In the genomic region with DNA sequence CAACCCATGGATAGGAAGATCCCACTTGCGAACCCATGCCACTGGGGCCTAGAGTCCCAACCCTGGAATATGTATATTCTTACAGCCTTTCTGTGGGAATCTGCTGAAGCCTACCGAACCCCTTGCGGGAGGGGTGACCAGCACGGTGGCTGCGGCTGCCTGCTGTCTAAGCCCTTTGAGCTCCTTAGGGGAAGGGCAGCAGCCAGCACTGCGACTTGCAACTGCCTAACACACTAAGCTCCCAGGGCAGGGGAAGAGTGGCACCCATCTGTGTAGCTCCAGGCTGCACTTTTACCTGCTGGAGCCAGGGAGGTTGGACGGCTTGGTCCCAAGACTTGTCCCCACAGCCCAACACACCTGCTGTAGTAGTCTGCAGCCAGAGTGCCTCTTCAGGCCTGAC, we compare ENCODE assay signal across 25 cellular contexts.
A peak's percentile ranks its signal among the peaks of the same experiment; 100 is the strongest.
DNase-seq lines count a peak whose midpoint lies in the region; ATAC-seq, FAIRE-seq and TF ChIP-seq lines count a peak whose summit lies in the region.
"Had no signal": no experiment of that assay in that cellular context is flagged by ENCODE, and none has a peak within 500 bp of the region (broad histone marks: within the 10 kb centered on the region; RNA-seq: fewer than 3 reads in every experiment).

No MANE protein-coding gene starts in this region.

- no peaks in the 10 kb centered on the region for H3K4me1 Mint-ChIP-seq in neural progenitor cell
- no peaks in the 10 kb centered on the region for H3K4me1 Mint-ChIP-seq in endothelial cell (ENCODE audit: unreplicated experiment)
- H3K4me1 Mint-ChIP-seq: CD14-positive monocyte; CD8-positive, alpha-beta memory T cell; H9 had no signal

- no TSS peak for BruUV-seq in IMR-90 (replicated peaks; lab: Mats Ljungman, UMichigan)

- H4K91ac ChIP-seq in IMR-90 (ENCODE audit: insufficient read depth, low read depth, low read length) (peak overlapping the region; percentile 45; the same call in 1 of the 2 replicates), H1 (replicated peaks; ENCODE audit: insufficient read length, low read length) (no peak overlapping the region)

- dilution Hi-C loops in IMR-90 (cut with HindIII; ENCODE audit: low sequenced_read_pairs, unreplicated experiment), result no loop called here

- no peak for FAIRE-seq in H1 (lab: Jason Lieb, UNC)
- FAIRE-seq in urothelium cell line (lab: Jason Lieb, UNC), result peak; percentile 17
- FAIRE-seq: A549, D721Med, GM12878 had no signal

- H3K79me2 ChIP-seq in H1 (ENCODE audit: control insufficient read depth in 1 of 2, insufficient read depth in 2 of 2, low read length in 2 of 2) (no peaks in the 10 kb centered on the region), neural progenitor cell (ENCODE audit: low read depth) (no peaks in the 10 kb centered on the region)

- H3K79me1 ChIP-seq in IMR-90 (ENCODE audit: low read depth in 1 of 2, low read length in 2 of 2), result no peaks in the 10 kb centered on the region
- no peaks in the 10 kb centered on the region for H3K79me1 ChIP-seq in H1 (ENCODE audit: low read depth, low read length)

- H3K36me3 Mint-ChIP-seq in neural progenitor cell (no peaks in the 10 kb centered on the region), endothelial cell (ENCODE audit: low read depth, unreplicated experiment) (no peaks in the 10 kb centered on the region)
- H3K36me3 Mint-ChIP-seq: CD14-positive monocyte; CD8-positive, alpha-beta memory T cell had no signal

- CTCF ChIA-PET in IMR-90 (lab: Yijun Ruan, JAX), result no interaction called here
- CTCF ChIA-PET in H1 (lab: Charles Lee; ENCODE audit: partially characterized antibody), result no interaction called here

- intact Hi-C loops in IMR-90 (cut with micrococcal nuclease), result no loop called here

- no CpG with 5 or more reads among the region's 7 CpGs for WGBS in IMR-90 (ENCODE audit: extremely low coverage in 2 of 2, insufficient read length in 1 of 2), 2 experiments
- 87% methylated on average over 7 of the region's 7 CpGs; no CpG with 5 or more reads in 1 of the 2 experiments for WGBS in H1 (ENCODE audit: extremely low coverage in 1 of 2, insufficient coverage in 1 of 2, insufficient read length in 1 of 2, insufficient replicate concordance in 2 of 2, low coverage in 1 of 2, low lambda C conversion rate in 2 of 2, missing lambda C conversion rate in 1 of 2), 2 experiments

- H4K20me1 ChIP-seq in IMR-90 (ENCODE audit: insufficient read depth, low read length) (no peaks in the 10 kb centered on the region), H1 (replicated peaks in 1 of 2; ENCODE audit: control insufficient read depth in 1 of 2, insufficient read depth in 2 of 2, low read length in 2 of 2) (no peaks in the 10 kb centered on the region), neural progenitor cell (ENCODE audit: low read depth) (no peaks in the 10 kb centered on the region)
- H4K20me1 ChIP-seq: BLaER1 treated with 17β-estradiol and CSF1 and Interleukin-3, amounts not matched to agents 10 nM and 100 nM had no signal

- H3K18ac ChIP-seq in IMR-90 (ENCODE audit: low read depth, low read length) (peak overlapping the region; percentile 11; the same call in 1 of the 2 replicates), H1 (ENCODE audit: extremely low read depth, low read length) (no peak overlapping the region)

- no peak for TF ChIP-seq CTCF in IMR-90 (conservative IDR thresholded peaks at IDR 0.05; ENCODE audit: low read depth, low read length)
- no peak for TF ChIP-seq CTCF in H1 (IDR thresholded peaks at IDR 0.05; ENCODE audit: control extremely low read depth in 1 of 3, insufficient read depth in 1 of 3, low read depth in 1 of 3, low read length in 3 of 3)
- TF ChIP-seq CTCF in neural progenitor cell (IDR thresholded peaks at IDR 0.05), result no peak
- no peak for TF ChIP-seq CTCF in endothelial cell (IDR thresholded peaks at IDR 0.05; ENCODE audit: unreplicated experiment)

- H3K27ac Mint-ChIP-seq in neural progenitor cell, result no peak overlapping the region
- no peak overlapping the region for H3K27ac Mint-ChIP-seq in endothelial cell (ENCODE audit: unreplicated experiment)
- H3K27ac Mint-ChIP-seq: CD14-positive monocyte; CD4-positive, alpha-beta T cell; CD8-positive, alpha-beta memory T cell; H9 had no signal

- H2BK120ac ChIP-seq in IMR-90 (ENCODE audit: low read depth, low read length) (peak overlapping the region; percentile 34; the same call in 1 of the 2 replicates), H1 (replicated peaks; ENCODE audit: low read depth, low read length) (no peak overlapping the region)

- H3K14ac ChIP-seq in IMR-90 (replicated peaks; ENCODE audit: low read depth, low read length) (no peak overlapping the region), H1 (ENCODE audit: insufficient read length) (no peak overlapping the region)

- H4K8ac ChIP-seq in IMR-90 (ENCODE audit: low read depth in 2 of 2, low read length in 2 of 2) (peak overlapping the region; percentile 25 to 68; a peak in 1 of 4 replicates), H1 (ENCODE audit: extremely low read depth, insufficient read depth, low read length) (no peak overlapping the region)

- H2BK15ac ChIP-seq in IMR-90 (ENCODE audit: low read depth, low read length) (peak overlapping the region; percentile 74; the same call in 2 of the 3 replicates), H1 (ENCODE audit: low read length) (no peak overlapping the region)

- H3K4me2 ChIP-seq in IMR-90 (ENCODE audit: low read depth, low read length) (no peak overlapping the region), H1 (ENCODE audit: insufficient read depth in 1 of 2, low read depth in 2 of 2, low read length in 2 of 2) (no peak overlapping the region), neural progenitor cell (no peak overlapping the region)
- H3K4me2 ChIP-seq: A549; BLaER1 treated with 17β-estradiol and CSF1 and Interleukin-3, amounts not matched to agents 10 nM and 100 nM had no signal

- H2AFZ ChIP-seq in IMR-90 (replicated peaks; ENCODE audit: low read length, poor library complexity) (no peak overlapping the region), H1 (ENCODE audit: low read length) (peak overlapping the region; percentile 76; the same call in 1 of the 2 replicates), neural progenitor cell (replicated peaks) (peak overlapping the region; percentile 15)

- H2AK9ac ChIP-seq in IMR-90 (replicated peaks; ENCODE audit: low read depth, low read length, poor library complexity), result no peak overlapping the region

- H2BK20ac ChIP-seq in IMR-90 (ENCODE audit: low read depth, low read length), result peak overlapping the region; percentile 62
- no peak overlapping the region for H2BK20ac ChIP-seq in H1 (ENCODE audit: low read length)

- H2BK12ac ChIP-seq in H1 (ENCODE audit: low read depth, low read length), result no peak overlapping the region

- H3K9me3 ChIP-seq in IMR-90 (ENCODE audit: control insufficient read depth, insufficient read depth, low read length) (peaks cover 4% of the 10 kb centered on the region; the same call in 1 of the 2 replicates), H1 (ENCODE audit: insufficient read depth in 2 of 2, low read depth in 1 of 2, low read length in 1 of 2) (peaks cover 0 to 4% of the 10 kb centered on the region in 2 experiments; a peak in 1 of 4 replicates), neural progenitor cell (ENCODE audit: low read depth) (no peaks in the 10 kb centered on the region)
- H3K9me3 ChIP-seq: BE2C had no signal

- no peak overlapping the region for H3K27ac ChIP-seq in IMR-90 (ENCODE audit: insufficient read depth, low read length)
- no peak overlapping the region for H3K27ac ChIP-seq in H1 (ENCODE audit: low read depth, low read length)
- no peak overlapping the region for H3K27ac ChIP-seq in neural progenitor cell
- H3K27ac ChIP-seq: A549; BLaER1 treated with 17β-estradiol and CSF1 and Interleukin-3, amounts not matched to agents 10 nM and 100 nM had no signal

- ATAC-seq in IMR-90 (ENCODE audit: low read depth), result no peak
- ATAC-seq: A549, GM12878, HCT116 had no signal

- H3K23ac ChIP-seq in IMR-90 (ENCODE audit: low read depth, low read length) (no peak overlapping the region), H1 (ENCODE audit: insufficient read length) (no peak overlapping the region)

- POLR2A ChIA-PET in IMR-90 (lab: Charles Lee; ENCODE audit: unreplicated experiment), result no interaction called here
- POLR2A ChIA-PET in H1 (lab: Charles Lee; ENCODE audit: partially characterized antibody), result no interaction called here

- H2BK5ac ChIP-seq in IMR-90 (ENCODE audit: low read depth, low read length, poor library complexity, severe bottlenecking), result peak overlapping the region; percentile 8
- H2BK5ac ChIP-seq in H1 (ENCODE audit: low read depth, low read length), result no peak overlapping the region

- H3K9me1 ChIP-seq in IMR-90 (ENCODE audit: insufficient read depth, low read length), result 0 out of 2 replicates have a peak, but pooled peaks cover 3% of the 10 kb centered on the region

- H3K4me3 Mint-ChIP-seq in neural progenitor cell (no peak overlapping the region), endothelial cell (ENCODE audit: unreplicated experiment) (no peak overlapping the region)
- H3K4me3 Mint-ChIP-seq: CD14-positive monocyte; CD4-positive, alpha-beta T cell; CD8-positive, alpha-beta memory T cell; H9 had no signal

- H3K4me3 ChIP-seq in IMR-90 (ENCODE audit: insufficient read depth, low read depth, low read length), result no peak overlapping the region
- no peak overlapping the region for H3K4me3 ChIP-seq in H1 (ENCODE audit: extremely low read depth in 1 of 4, insufficient read depth in 2 of 4, low read depth in 3 of 4, low read length in 4 of 4)
- no peak overlapping the region for H3K4me3 ChIP-seq in neural progenitor cell
- H3K4me3 ChIP-seq: A549; BLaER1 treated with 17β-estradiol and CSF1 and Interleukin-3, amounts not matched to agents 10 nM and 100 nM; GM12878 had no signal

- no peak for TF ChIP-seq RAD21 in IMR-90 (IDR thresholded peaks at IDR 0.05; ENCODE audit: low read length)
- no peak for TF ChIP-seq RAD21 in H1 (IDR thresholded peaks at IDR 0.05 in 1 of 2, conservative IDR thresholded peaks at IDR 0.05 in 1 of 2; ENCODE audit: low read depth in 2 of 2, low read length in 2 of 2)

- H3K23me2 ChIP-seq in H1 (ENCODE audit: low read depth, low read length), result no peaks in the 10 kb centered on the region; the same call in 1 of the 2 replicates

- TF ChIP-seq EP300 in H1 (IDR thresholded peaks at IDR 0.05; ENCODE audit: borderline replicate concordance in 1 of 2, low read depth in 2 of 2, low read length in 2 of 2), result no peak

- peaks cover 2% of the 10 kb centered on the region for H3K27me3 Mint-ChIP-seq in neural progenitor cell (ENCODE audit: insufficient read depth, low read depth)
- H3K27me3 Mint-ChIP-seq in endothelial cell (ENCODE audit: unreplicated experiment), result no peaks in the 10 kb centered on the region
- H3K27me3 Mint-ChIP-seq: CD4-positive, alpha-beta T cell; CD8-positive, alpha-beta memory T cell had no signal

- H3K9me3 Mint-ChIP-seq in neural progenitor cell (no peaks in the 10 kb centered on the region), endothelial cell (ENCODE audit: unreplicated experiment) (no peaks in the 10 kb centered on the region)

- H3K4me1 ChIP-seq in IMR-90 (ENCODE audit: control insufficient read depth, insufficient read depth, low read length), result no peaks in the 10 kb centered on the region
- no peaks in the 10 kb centered on the region for H3K4me1 ChIP-seq in H1 (replicated peaks in 1 of 4; ENCODE audit: control insufficient read depth in 3 of 4, insufficient read depth in 4 of 4, low read length in 3 of 4)
- H3K4me1 ChIP-seq in neural progenitor cell, result no peaks in the 10 kb centered on the region
- H3K4me1 ChIP-seq: A549; BE2C; BLaER1 treated with 17β-estradiol and CSF1 and Interleukin-3, amounts not matched to agents 10 nM and 100 nM had no signal

- H4K5ac ChIP-seq in IMR-90 (ENCODE audit: low read depth, low read length) (no peak overlapping the region), H1 (ENCODE audit: insufficient read length, low read depth, low read length) (no peak overlapping the region)

- H3K36me3 ChIP-seq in IMR-90 (ENCODE audit: control insufficient read depth, insufficient read depth, low read length) (no peaks in the 10 kb centered on the region), H1 (ENCODE audit: control insufficient read depth in 2 of 4, insufficient read depth in 4 of 4, low read length in 3 of 4) (no peaks in the 10 kb centered on the region), neural progenitor cell (no peaks in the 10 kb centered on the region)
- H3K36me3 ChIP-seq: BE2C; BLaER1 treated with 17β-estradiol and CSF1 and Interleukin-3, amounts not matched to agents 10 nM and 100 nM had no signal

- H3K27me3 ChIP-seq in IMR-90 (ENCODE audit: control insufficient read depth, insufficient read depth, low read length), result no peaks in the 10 kb centered on the region
- no peaks in the 10 kb centered on the region for H3K27me3 ChIP-seq in H1 (replicated peaks in 1 of 4; ENCODE audit: control insufficient read depth in 3 of 4, extremely low read depth in 1 of 4, insufficient read depth in 3 of 4, low read length in 3 of 4)
- H3K27me3 ChIP-seq in neural progenitor cell, result no peaks in the 10 kb centered on the region
- H3K27me3 ChIP-seq: BE2C; BLaER1 treated with 17β-estradiol and CSF1 and Interleukin-3, amounts not matched to agents 10 nM and 100 nM had no signal

- DNase-seq in IMR-90 (no peak), H1 (ENCODE audit: low read depth in 1 of 2, low spot score in 2 of 2) (no peak), neural progenitor cell (ENCODE audit: low spot score) (no peak), urothelium cell line (ENCODE audit: low spot score) (no peak), endothelial cell (ENCODE audit: low spot score) (no peak), GM19238 (ENCODE audit: insufficient read length, low spot score) (no peak), SKM-1 treated with dmso at 0.1 percent for 144 hours (lab: John Stamatoyannopoulos, UW; ENCODE audit: unreplicated experiment) (no peak)
- DNase-seq: 8988T; ACHN; AML-193; BE2C; CD4-positive, alpha-beta T cell; DMS 273 treated with DMSO at 0.1 percent for 48 hours; DMS79; EL; GDM1; GOT3; H9 had no signal

- no peak overlapping the region for H3K9ac ChIP-seq in IMR-90 (ENCODE audit: low read depth, low read length)
- no peak overlapping the region for H3K9ac ChIP-seq in H1 (replicated peaks in 1 of 4; ENCODE audit: extremely low read depth in 1 of 4, low read depth in 3 of 4, low read length in 3 of 4)
- no peak overlapping the region for H3K9ac ChIP-seq in neural progenitor cell
- H3K9ac ChIP-seq: BLaER1 treated with 17β-estradiol and CSF1 and Interleukin-3, amounts not matched to agents 10 nM and 100 nM had no signal

- TF ChIP-seq POLR2A in IMR-90 (IDR thresholded peaks at IDR 0.05; ENCODE audit: low read depth, low read length), result no peak
- no peak for TF ChIP-seq POLR2A in H1 (IDR thresholded peaks at IDR 0.05; ENCODE audit: control extremely low read depth in 1 of 2, low read depth in 2 of 2, low read length in 2 of 2)

- H3K56ac ChIP-seq in IMR-90 (ENCODE audit: extremely low read depth, insufficient read depth, low read length), result no peak overlapping the region
- H3K56ac ChIP-seq in H1 (replicated peaks; ENCODE audit: insufficient read length, low read depth, low read length), result no peak overlapping the region

- in situ Hi-C loops in IMR-90 (cut with MboI; ENCODE audit: low sequenced_read_pairs), result no loop called here

- H2AK5ac ChIP-seq in IMR-90 (ENCODE audit: low read depth, low read length) (peak overlapping the region; percentile 39), H1 (ENCODE audit: low read depth, low read length) (no peak overlapping the region)

- no peaks in the 10 kb centered on the region for H3F3A ChIP-seq in neural progenitor cell (ENCODE audit: low read depth)

- H3K4ac ChIP-seq in IMR-90 (ENCODE audit: low read depth, low read length) (peak overlapping the region; percentile 52), H1 (replicated peaks; ENCODE audit: insufficient read length, low read depth, low read length) (no peak overlapping the region)
